ENCODE assay signal across 8 cellular contexts in genomic region chr1:196558424-196558823, GRCh38. TPM values are rescaled to one million over a fixed set of nuclear protein-coding genes. Genes with fewer than 3 reads are reported as not detected.
A peak's percentile ranks its signal among the peaks of the same experiment; 100 is the strongest.
DNase-seq lines count a peak whose midpoint lies in the region; ATAC-seq and TF ChIP-seq lines count a peak whose summit lies in the region.

No MANE protein-coding gene starts in this region.

- no peak overlapping the region for H2AFZ ChIP-seq in KMS-11 (ENCODE audit: low read depth)

- no peak for TF ChIP-seq CTCF in KMS-11 (conservative IDR thresholded peaks at IDR 0.05; ENCODE audit: low read depth, low read length)
- no peak for TF ChIP-seq CTCF in ovary (IDR thresholded peaks at IDR 0.05)

- H3K36me3 ChIP-seq in KMS-11 (ENCODE audit: insufficient read depth) (no peaks in the 10 kb centered on the region), ovary (no peaks in the 10 kb centered on the region), H7 (replicated peaks; ENCODE audit: control insufficient read depth, insufficient read depth, low read length) (no peaks in the 10 kb centered on the region)

- H3K4me1 ChIP-seq in KMS-11 (ENCODE audit: low read depth, poor library complexity, severe bottlenecking) = peaks cover 20% of the 10 kb centered on the region
- no peaks in the 10 kb centered on the region for H3K4me1 ChIP-seq in ovary (ENCODE audit: insufficient read depth)

- no peaks in the 10 kb centered on the region for H4K20me1 ChIP-seq in KMS-11 (ENCODE audit: insufficient read depth)

- TF ChIP-seq EP300 in ovary (IDR thresholded peaks at IDR 0.05) = no peak

- H3K4me2 ChIP-seq in KMS-11 = peak overlapping the region; percentile 26

- H3K9ac ChIP-seq in KMS-11 = peak overlapping the region; percentile 1; the same call in 1 of the 2 replicates

- peak; percentile 48 for DNase-seq in dedifferentiated amniotic fluid mesenchymal stem cell (ENCODE audit: extremely low spot score)
- DNase-seq in ovary = peak in 1 of 5 donors; percentile 43
- no peak for DNase-seq in H7
- no peak for DNase-seq in SK-N-DZ (ENCODE audit: low spot score)
- no peak for DNase-seq in iPS-NIHi11 (ENCODE audit: low spot score)

- ATAC-seq in GM18519 (IDR thresholded peaks at IDR 0.05; ENCODE audit: low FRiP score, unreplicated experiment) (peak; percentile 55), GM19324 (IDR thresholded peaks at IDR 0.05; ENCODE audit: low FRiP score, unreplicated experiment) (no peak)

- no peaks in the 10 kb centered on the region for H3K27me3 ChIP-seq in KMS-11 (ENCODE audit: insufficient read depth, low read depth)
- H3K27me3 ChIP-seq in ovary = no peaks in the 10 kb centered on the region
- H3K27me3 ChIP-seq in H7 (ENCODE audit: control insufficient read depth, insufficient read depth, low read length) = no peaks in the 10 kb centered on the region

- intact Hi-C loops in ovary (cut with DNase I) = no loop called here

- WGBS in ovary, 3 donors = 1 to 11% (median 3%) methylated on average over 2 of the region's 2 CpGs

- H3K27ac ChIP-seq in KMS-11 (peak overlapping the region; percentile 21; the same call in 1 of the 2 replicates), ovary (peak overlapping the region in 1 of 2 donors; percentile 27)

- no peaks in the 10 kb centered on the region for H3K79me2 ChIP-seq in KMS-11 (ENCODE audit: insufficient read depth, low read depth)

- TF ChIP-seq POLR2A in ovary (IDR thresholded peaks at IDR 0.05) = no peak

- H3K4me3 ChIP-seq in KMS-11 (IDR thresholded peaks at IDR 0.05; ENCODE audit: insufficient read depth, low read depth, low read length) (no peak overlapping the region), ovary (peak overlapping the region; percentile 9), H7 (ENCODE audit: insufficient read depth, low read depth, low read length) (no peak overlapping the region)

- H3K9me3 ChIP-seq in ovary = no peaks in the 10 kb centered on the region

RNA-seq across cellular contexts. Expression of gene KCNT2, which starts 49.8 kb away (rescaled TPM):
- total RNA-seq in ovary = 10 to 100 TPM in 6 of 7 donors, 1 to 10 TPM in 1; 9.3 to 34.9 (median 22.1) TPM
- 1 to 10 TPM; 5.3 to 9.4 TPM for polyA plus RNA-seq in ovary
- total RNA-seq in H7 (2014; rRNA removed; shearing (Covaris generic)) = 7.0 and 12.3 TPM in 2 replicates
- polyA plus RNA-seq in SK-N-DZ (2014; cell fraction: cytosol; rRNA removed) = 7.4 and 9.0 TPM in 2 replicates
- polyA plus RNA-seq in SK-N-DZ (2014; cell fraction: nucleus; rRNA removed) = 27.3 and 28.7 TPM in 2 replicates
